ENCODE assay signal across 8 cellular contexts in genomic region chr7:44803828-44804519, GRCh38. TPM values are rescaled to one million over a fixed set of nuclear protein-coding genes. Genes with fewer than 3 reads are reported as not detected.
DNase-seq lines count a peak whose midpoint lies in the region; ATAC-seq, FAIRE-seq and TF ChIP-seq lines count a peak whose summit lies in the region.
"Not testable (repeated sequence)": the region's sequence is repeated elsewhere in the genome, so short reads cannot be mapped to it uniquely, and the experiment has no call there.

No MANE protein-coding gene starts in this region.

- not testable (repeated sequence) for BruUV-seq in HCT116 (replicated peaks; lab: Mats Ljungman, UMichigan); HepG2 (replicated peaks; lab: Mats Ljungman, UMichigan)

- in situ Hi-C loops in HepG2 (cut with HindIII; ENCODE audit: extremely low pct_ligation_motif_present, low pct_unique_long_range_greater_than_20kb) = not testable (repeated sequence)

- TF ChIP-seq EP300 in HepG2 (IDR thresholded peaks at IDR 0.05; ENCODE audit: low read depth in 2 of 2, low read length in 2 of 2); HepG2 (CRISPR knock-in tag; IDR thresholded peaks at IDR 0.05; ENCODE audit: borderline replicate concordance): not testable (repeated sequence)

- TF ChIP-seq RAD21 in HCT116 (IDR thresholded peaks at IDR 0.05; ENCODE audit: low read depth); HepG2 (CRISPR knock-in tag; IDR thresholded peaks at IDR 0.05): not testable (repeated sequence)

- not testable (repeated sequence) for H3K9me3 ChIP-seq in HCT116 (ENCODE audit: control insufficient read depth in 1 of 2, insufficient read depth in 1 of 2, low read depth in 1 of 2, low read length in 2 of 2); HepG2 (ENCODE audit: low read length)

- RAD21 ChIA-PET in HCT116 (lab: Charles Lee; ENCODE audit: low non-redundant PET in 1 of 2, low total read pairs in 2 of 2, uncharacterized antibody in 2 of 2, unreplicated experiment in 2 of 2) = not testable (repeated sequence)

- not testable (repeated sequence) for H3K4me1 ChIP-seq in HCT116 (ENCODE audit: control insufficient read depth in 1 of 2, insufficient read depth in 2 of 2, low read length in 2 of 2)
- H3K4me1 ChIP-seq in HepG2 (ENCODE audit: insufficient read depth, low read length) = peaks cover 25% of the 10 kb centered on the region

- DNase-seq in CD14-positive monocyte (ENCODE audit: low spot score); GM12892 (ENCODE audit: insufficient read length); HCT116 (ENCODE audit: low read depth, low spot score); activated naive CD8-positive, alpha-beta T cell treated with anti-CD3 and anti-CD28 coated beads, Interleukin-2, amount 50 U/mL, for 24 hours; HepG2 (ENCODE audit: low spot score); stimulated activated naive B cell treated with anti-CD40 and anti-IgM and Interleukin-4, amounts not matched to agents 10 μg/mL and 1 μg/mL and 100 μg/mL, for 72 hours: not testable (repeated sequence)
- peak; percentile 19 for DNase-seq in NCI-H69 (lab: John Stamatoyannopoulos, UW)

- H3K4me2 ChIP-seq in HCT116 (ENCODE audit: low read length); HepG2 (ENCODE audit: low read depth, low read length): not testable (repeated sequence)

- not testable (repeated sequence) for TF ChIP-seq CTCF in CD14-positive monocyte (IDR thresholded peaks at IDR 0.05); HCT116 (IDR thresholded peaks at IDR 0.05 in 2 of 3, conservative IDR thresholded peaks at IDR 0.05 in 1 of 3; ENCODE audit: borderline replicate concordance in 1 of 3, insufficient read depth in 1 of 3, low read depth in 2 of 3, low read length in 2 of 3); VCaP (conservative IDR thresholded peaks at IDR 0.05); HepG2 (CRISPR knock-in tag; IDR thresholded peaks at IDR 0.05)

- peaks cover 43 to 59% of the 10 kb centered on the region in 2 donors for H3K36me3 Mint-ChIP-seq in CD14-positive monocyte
- H3K36me3 Mint-ChIP-seq in activated naive CD8-positive, alpha-beta T cell treated with anti-CD3 and anti-CD28 coated beads, Interleukin-2, amount 50 U/mL, for 24 hours (ENCODE audit: low read depth) = peaks cover 40% of the 10 kb centered on the region
- H3K36me3 Mint-ChIP-seq in stimulated activated naive B cell treated with anti-CD40 and anti-IgM and Interleukin-4, amounts not matched to agents 10 μg/mL and 1 μg/mL and 100 μg/mL, for 72 hours = peaks cover 32 to 43% of the 10 kb centered on the region in 2 donors

- peak overlapping the region; percentile 39; the same call in 1 of the 2 replicates for H3K27ac ChIP-seq in HCT116 (ENCODE audit: low read depth, low read length)
- peak overlapping the region; percentile 14; the same call in 1 of the 2 replicates for H3K27ac ChIP-seq in VCaP
- not testable (repeated sequence) for H3K27ac ChIP-seq in HepG2 (ENCODE audit: extremely low read length, insufficient read depth, low read length)

- H3K79me2 ChIP-seq in HCT116 (ENCODE audit: insufficient read depth, low read length) (peaks cover 39% of the 10 kb centered on the region), HepG2 (ENCODE audit: insufficient read depth, low read length) (peaks cover 10% of the 10 kb centered on the region)

- WGBS in HepG2 (ENCODE audit: low lambda C conversion rate) = 90% methylated on average over 10 of the region's 10 CpGs

- H3K27me3 ChIP-seq in HCT116 (ENCODE audit: insufficient read depth, low read length); HepG2 (ENCODE audit: control insufficient read depth in 1 of 2, insufficient read depth in 2 of 2, low read length in 2 of 2): not testable (repeated sequence)

- H2AFZ ChIP-seq in HCT116 (ENCODE audit: low read depth, low read length, poor library complexity, severe bottlenecking); HepG2 (ENCODE audit: low read length): not testable (repeated sequence)

- not testable (repeated sequence) for H3K9me3 Mint-ChIP-seq in CD14-positive monocyte; activated naive CD8-positive, alpha-beta T cell treated with anti-CD3 and anti-CD28 coated beads, Interleukin-2, amount 50 U/mL, for 24 hours; stimulated activated naive B cell treated with anti-CD40 and anti-IgM and Interleukin-4, amounts not matched to agents 10 μg/mL and 1 μg/mL and 100 μg/mL, for 72 hours

- intact Hi-C loops in CD14-positive monocyte (cut with micrococcal nuclease); HCT116 (cut with micrococcal nuclease); HepG2 (cut with micrococcal nuclease; ENCODE audit: unreplicated experiment): not testable (repeated sequence)

- CTCF ChIA-PET in HCT116 (lab: Charles Lee); HepG2 (lab: Yijun Ruan, JAX; ENCODE audit: low intra/inter-chr PET ratio, low total read pairs): not testable (repeated sequence)

- TF ChIP-seq POLR2A in GM12892 (IDR thresholded peaks at IDR 0.05; ENCODE audit: low read depth, low read length) = peak; percentile 17; the same call in 1 of the 2 replicates
- not testable (repeated sequence) for TF ChIP-seq POLR2A in HCT116 (IDR thresholded peaks at IDR 0.05; ENCODE audit: borderline replicate concordance, extremely low read depth, insufficient read depth, insufficient read length)
- TF ChIP-seq POLR2A in HepG2 (IDR thresholded peaks at IDR 0.05; ENCODE audit: insufficient read depth in 1 of 2, low read depth in 2 of 2, low read length in 2 of 2) = peak in 1 of 2 experiments; percentile 24; a peak in 1 of 4 replicates

- FAIRE-seq in GM12892 (lab: Jason Lieb, UNC); HepG2 (lab: Jason Lieb, UNC): not testable (repeated sequence)

- peak; percentile 17 for ATAC-seq in HCT116
- peak; percentile 25 for ATAC-seq in activated naive CD8-positive, alpha-beta T cell treated with anti-CD3 and anti-CD28 coated beads, Interleukin-2, amount 50 U/mL, for 24 hours
- peak; percentile 6 for ATAC-seq in HepG2
- not testable (repeated sequence) for ATAC-seq in stimulated activated naive B cell treated with anti-CD40 and anti-IgM and Interleukin-4, amounts not matched to agents 10 μg/mL and 1 μg/mL and 100 μg/mL, for 72 hours (replicated peaks)

- not testable (repeated sequence) for H3K4me1 Mint-ChIP-seq in CD14-positive monocyte
- peaks cover 24% of the 10 kb centered on the region for H3K4me1 Mint-ChIP-seq in activated naive CD8-positive, alpha-beta T cell treated with anti-CD3 and anti-CD28 coated beads, Interleukin-2, amount 50 U/mL, for 24 hours
- peaks cover 10 to 16% of the 10 kb centered on the region in 2 donors for H3K4me1 Mint-ChIP-seq in stimulated activated naive B cell treated with anti-CD40 and anti-IgM and Interleukin-4, amounts not matched to agents 10 μg/mL and 1 μg/mL and 100 μg/mL, for 72 hours

- not testable (repeated sequence) for H3K4me3 Mint-ChIP-seq in CD14-positive monocyte; activated naive CD8-positive, alpha-beta T cell treated with anti-CD3 and anti-CD28 coated beads, Interleukin-2, amount 50 U/mL, for 24 hours; stimulated activated naive B cell treated with anti-CD40 and anti-IgM and Interleukin-4, amounts not matched to agents 10 μg/mL and 1 μg/mL and 100 μg/mL, for 72 hours

- peak overlapping the region in 4 of 7 donors; percentile 35 to 84 (median 68) for H3K27ac Mint-ChIP-seq in CD14-positive monocyte
- not testable (repeated sequence) for H3K27ac Mint-ChIP-seq in activated naive CD8-positive, alpha-beta T cell treated with anti-CD3 and anti-CD28 coated beads, Interleukin-2, amount 50 U/mL, for 24 hours
- peak overlapping the region; percentile 37 for H3K27ac Mint-ChIP-seq in stimulated activated naive B cell treated with anti-CD40 and anti-IgM and Interleukin-4, amounts not matched to agents 10 μg/mL and 1 μg/mL and 100 μg/mL, for 72 hours

- H3K4me3 ChIP-seq in HCT116 (replicated peaks in 1 of 2; ENCODE audit: low read depth in 1 of 2, low read length in 2 of 2); HepG2 (replicated peaks in 1 of 3; ENCODE audit: insufficient read depth in 1 of 3, low read depth in 2 of 3, low read length in 3 of 3): not testable (repeated sequence)

- not testable (repeated sequence) for H3K9me2 ChIP-seq in HCT116 (ENCODE audit: insufficient read depth)

- H3K27me3 Mint-ChIP-seq in CD14-positive monocyte (ENCODE audit: low read depth in 3 of 3); activated naive CD8-positive, alpha-beta T cell treated with anti-CD3 and anti-CD28 coated beads, Interleukin-2, amount 50 U/mL, for 24 hours; stimulated activated naive B cell treated with anti-CD40 and anti-IgM and Interleukin-4, amounts not matched to agents 10 μg/mL and 1 μg/mL and 100 μg/mL, for 72 hours: not testable (repeated sequence)

- H4K20me1 ChIP-seq in HCT116 (ENCODE audit: insufficient read depth) = peaks cover 26% of the 10 kb centered on the region; the same call in 1 of the 2 replicates
- H4K20me1 ChIP-seq in HepG2 (ENCODE audit: insufficient read depth, low read length) = peaks cover 32% of the 10 kb centered on the region

- POLR2A ChIA-PET in HCT116 (lab: Charles Lee) (interaction anchor here (1.5 kb wide), 1 partner anchor 17 kb away, joined by 3 read pairs; no protein-coding TSS in a partner anchor), HepG2 (lab: Yijun Ruan, JAX) (interaction anchor here (0.7 to 2.8 kb wide), 5 partner anchors 12 to 197 kb away, joined by 3 to 8 read pairs (median 4); partner anchors contain the start of gene OGDH)

- H3K36me3 ChIP-seq in HCT116 (ENCODE audit: control insufficient read depth in 1 of 2, insufficient read depth in 2 of 2, low read length in 2 of 2) = peaks cover 29 to 51% of the 10 kb centered on the region in 2 experiments
- H3K36me3 ChIP-seq in HepG2 (replicated peaks in 1 of 2; ENCODE audit: control insufficient read depth in 1 of 2, insufficient read depth in 2 of 2, low read length in 2 of 2) = peaks cover 10 to 35% of the 10 kb centered on the region in 2 experiments

- H3K9ac ChIP-seq in HCT116 (ENCODE audit: low read length); HepG2 (ENCODE audit: insufficient read depth, low read depth, low read length): not testable (repeated sequence)

RNA-seq across cellular contexts. Expression of gene PPIA, which starts 7.5 kb away (rescaled TPM):
- polyA plus RNA-seq in CD14-positive monocyte (1,000 to 10,000 TPM; 2,037 to 2,276 TPM), HepG2 (2011; rRNA removed) (2,460 and 3,010 TPM in 2 replicates)
- polyA plus RNA-seq in GM12892 (2012; ENCODE audit: missing spikeins) = 3,328 TPM
- total RNA-seq in HCT116 (2021; ENCODE audit: unreplicated experiment) (2,836 TPM), HepG2 (2016; rRNA removed; fragmentation: Illumina TruSeq; extraction: Trizol) (2,268 and 3,314 TPM in 2 replicates)
- 2,295 and 3,307 TPM in 2 replicates for polyA plus RNA-seq in HCT116 (2012)
- 754 and 802 TPM in 2 replicates for total RNA-seq in HepG2 (2016; cell fraction: cytosol; rRNA removed; fragmentation: Illumina TruSeq; extraction: Trizol; ENCODE audit: low read depth)
- 2,242 and 3,472 TPM in 2 replicates for total RNA-seq in HepG2 (2016; cell fraction: insoluble cytoplasmic fraction; rRNA removed; fragmentation: Illumina TruSeq; extraction: Trizol)
- total RNA-seq in HepG2 (2016; cell fraction: membrane; rRNA removed; fragmentation: Illumina TruSeq; extraction: Trizol) = 997 and 1,006 TPM in 2 replicates
- total RNA-seq in HepG2 (2016; cell fraction: nucleus; rRNA removed; fragmentation: Illumina TruSeq; extraction: Trizol) = 760 and 791 TPM in 2 replicates
- polyA plus RNA-seq in HepG2 (2011; cell fraction: cytosol; rRNA removed) = 2,797 and 3,003 TPM in 2 replicates
- 624 and 737 TPM in 2 replicates for polyA plus RNA-seq in HepG2 (2011; cell fraction: nucleus; rRNA removed)
- polyA plus RNA-seq in HepG2 (2012) = 1,687 and 1,874 TPM in 2 replicates
- 1,121 and 1,153 TPM in 2 replicates for polyA plus RNA-seq in HepG2 (2016; cell fraction: cytosol; fragmentation: Illumina TruSeq; extraction: Trizol; ENCODE audit: low read depth)
- 3,894 and 4,262 TPM in 2 replicates for polyA plus RNA-seq in HepG2 (2016; cell fraction: insoluble cytoplasmic fraction; fragmentation: Illumina TruSeq; extraction: Trizol; ENCODE audit: low read depth)
- polyA plus RNA-seq in HepG2 (2016; cell fraction: membrane; fragmentation: Illumina TruSeq; extraction: Trizol; ENCODE audit: low read depth) = 1,143 and 1,145 TPM in 2 replicates
- 1,363 and 1,473 TPM in 2 replicates for polyA plus RNA-seq in HepG2 (2016; cell fraction: nucleus; fragmentation: Illumina TruSeq; extraction: Trizol; ENCODE audit: insufficient read depth, low read depth)
- polyA minus RNA-seq in HepG2 (2011; rRNA and poly(A)+ RNA removed; ENCODE audit: low replicate concordance) = 700 and 1,641 TPM in 2 replicates
- 495 and 562 TPM in 2 replicates for polyA minus RNA-seq in HepG2 (2011; cell fraction: cytosol; rRNA and poly(A)+ RNA removed)
- 234 and 280 TPM in 2 replicates for polyA minus RNA-seq in HepG2 (2011; cell fraction: nucleus; rRNA and poly(A)+ RNA removed)

RNA-seq across cellular contexts. Expression of gene H2AZ2, which starts 43.9 kb away (rescaled TPM):
- 100 to 1,000 TPM; 181 to 186 TPM for polyA plus RNA-seq in CD14-positive monocyte
- 149 TPM for polyA plus RNA-seq in GM12892 (2012; ENCODE audit: missing spikeins)
- 226 TPM for total RNA-seq in HCT116 (2021; ENCODE audit: unreplicated experiment)
- polyA plus RNA-seq in HCT116 (2012) = 228 and 244 TPM in 2 replicates
- total RNA-seq in HepG2 (2016; rRNA removed; fragmentation: Illumina TruSeq; extraction: Trizol) = 223 and 272 TPM in 2 replicates
- total RNA-seq in HepG2 (2016; cell fraction: cytosol; rRNA removed; fragmentation: Illumina TruSeq; extraction: Trizol; ENCODE audit: low read depth) = 109 and 136 TPM in 2 replicates
- total RNA-seq in HepG2 (2016; cell fraction: insoluble cytoplasmic fraction; rRNA removed; fragmentation: Illumina TruSeq; extraction: Trizol) = 225 and 261 TPM in 2 replicates
- 214 and 217 TPM in 2 replicates for total RNA-seq in HepG2 (2016; cell fraction: membrane; rRNA removed; fragmentation: Illumina TruSeq; extraction: Trizol)
- 118 and 122 TPM in 2 replicates for total RNA-seq in HepG2 (2016; cell fraction: nucleus; rRNA removed; fragmentation: Illumina TruSeq; extraction: Trizol)
- polyA plus RNA-seq in HepG2 (2011; rRNA removed) = 93.2 and 121 TPM in 2 replicates
- 110 and 123 TPM in 2 replicates for polyA plus RNA-seq in HepG2 (2011; cell fraction: cytosol; rRNA removed)
- polyA plus RNA-seq in HepG2 (2011; cell fraction: nucleus; rRNA removed) = 34.1 and 41.1 TPM in 2 replicates
- 101 and 124 TPM in 2 replicates for polyA plus RNA-seq in HepG2 (2012)
- polyA plus RNA-seq in HepG2 (2016; cell fraction: cytosol; fragmentation: Illumina TruSeq; extraction: Trizol; ENCODE audit: low read depth) = 169 and 220 TPM in 2 replicates
- polyA plus RNA-seq in HepG2 (2016; cell fraction: insoluble cytoplasmic fraction; fragmentation: Illumina TruSeq; extraction: Trizol; ENCODE audit: low read depth) = 277 and 298 TPM in 2 replicates
- 226 and 259 TPM in 2 replicates for polyA plus RNA-seq in HepG2 (2016; cell fraction: membrane; fragmentation: Illumina TruSeq; extraction: Trizol; ENCODE audit: low read depth)
- 188 and 191 TPM in 2 replicates for polyA plus RNA-seq in HepG2 (2016; cell fraction: nucleus; fragmentation: Illumina TruSeq; extraction: Trizol; ENCODE audit: insufficient read depth, low read depth)
- polyA minus RNA-seq in HepG2 (2011; rRNA and poly(A)+ RNA removed; ENCODE audit: low replicate concordance) = 67.1 and 192 TPM in 2 replicates
- polyA minus RNA-seq in HepG2 (2011; cell fraction: cytosol; rRNA and poly(A)+ RNA removed) = 42.5 and 43.2 TPM in 2 replicates
- polyA minus RNA-seq in HepG2 (2011; cell fraction: nucleus; rRNA and poly(A)+ RNA removed) = 36.7 and 41.4 TPM in 2 replicates

RNA-seq across cellular contexts. Expression of gene ZMIZ2, which starts 55.3 kb away (rescaled TPM):
- polyA plus RNA-seq in CD14-positive monocyte = 1 to 10 TPM; 1.9 to 3.3 TPM
- polyA plus RNA-seq in GM12892 (2012; ENCODE audit: missing spikeins) = 56.1 TPM
- total RNA-seq in HCT116 (2021; ENCODE audit: unreplicated experiment) = 91.3 TPM
- 60.1 and 62.7 TPM in 2 replicates for polyA plus RNA-seq in HCT116 (2012)
- total RNA-seq in HepG2 (2016; rRNA removed; fragmentation: Illumina TruSeq; extraction: Trizol) = 4.1 and 4.9 TPM in 2 replicates
- total RNA-seq in HepG2 (2016; cell fraction: cytosol; rRNA removed; fragmentation: Illumina TruSeq; extraction: Trizol; ENCODE audit: low read depth) = 5.1 and 5.7 TPM in 2 replicates
- total RNA-seq in HepG2 (2016; cell fraction: insoluble cytoplasmic fraction; rRNA removed; fragmentation: Illumina TruSeq; extraction: Trizol) = 3.1 and 6.7 TPM in 2 replicates
- 5.7 and 7.3 TPM in 2 replicates for total RNA-seq in HepG2 (2016; cell fraction: membrane; rRNA removed; fragmentation: Illumina TruSeq; extraction: Trizol)
- total RNA-seq in HepG2 (2016; cell fraction: nucleus; rRNA removed; fragmentation: Illumina TruSeq; extraction: Trizol) = 10.0 and 10.4 TPM in 2 replicates
- 7.9 and 9.7 TPM in 2 replicates for polyA plus RNA-seq in HepG2 (2011; rRNA removed)
- polyA plus RNA-seq in HepG2 (2011; cell fraction: cytosol; rRNA removed) = 1.1 and 1.8 TPM in 2 replicates
- 68.3 and 74.7 TPM in 2 replicates for polyA plus RNA-seq in HepG2 (2011; cell fraction: nucleus; rRNA removed)
- 12.0 and 15.7 TPM in 2 replicates for polyA plus RNA-seq in HepG2 (2012)
- 2.6 and 3.0 TPM in 2 replicates for polyA plus RNA-seq in HepG2 (2016; cell fraction: cytosol; fragmentation: Illumina TruSeq; extraction: Trizol; ENCODE audit: low read depth)
- 6.4 and 10.1 TPM in 2 replicates for polyA plus RNA-seq in HepG2 (2016; cell fraction: insoluble cytoplasmic fraction; fragmentation: Illumina TruSeq; extraction: Trizol; ENCODE audit: low read depth)
- polyA plus RNA-seq in HepG2 (2016; cell fraction: membrane; fragmentation: Illumina TruSeq; extraction: Trizol; ENCODE audit: low read depth) = 8.9 and 10.4 TPM in 2 replicates
- 47.2 and 57.0 TPM in 2 replicates for polyA plus RNA-seq in HepG2 (2016; cell fraction: nucleus; fragmentation: Illumina TruSeq; extraction: Trizol; ENCODE audit: insufficient read depth, low read depth)
- 17.5 and 23.0 TPM in 2 replicates for polyA minus RNA-seq in HepG2 (2011; rRNA and poly(A)+ RNA removed; ENCODE audit: low replicate concordance)
- polyA minus RNA-seq in HepG2 (2011; cell fraction: cytosol; rRNA and poly(A)+ RNA removed) = 2.9 and 4.7 TPM in 2 replicates
- 34.2 and 43.8 TPM in 2 replicates for polyA minus RNA-seq in HepG2 (2011; cell fraction: nucleus; rRNA and poly(A)+ RNA removed)
